ENCODE assay signal across 21 cellular contexts in the genomic region with DNA sequence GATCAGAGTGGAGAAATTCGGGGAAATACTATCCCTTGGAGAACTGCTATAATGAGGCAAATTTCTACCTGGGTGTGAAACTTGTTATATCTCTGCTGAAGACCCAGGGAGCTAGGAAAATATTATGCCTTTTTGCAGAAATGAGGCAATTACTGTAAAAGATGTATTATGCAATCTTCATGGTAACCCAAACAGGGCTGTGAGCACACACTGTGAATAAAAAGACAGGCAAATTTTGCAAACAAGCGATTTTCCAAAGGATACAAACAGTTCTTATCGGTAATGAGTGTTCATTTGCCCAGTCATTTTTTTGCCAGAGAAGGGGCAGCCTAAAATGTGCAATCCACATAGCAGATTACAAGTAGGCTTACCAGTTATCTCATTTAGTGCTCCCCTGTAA.
A peak's percentile ranks its signal among the peaks of the same experiment; 100 is the strongest.
DNase-seq lines count a peak whose midpoint lies in the region; ATAC-seq, FAIRE-seq and TF ChIP-seq lines count a peak whose summit lies in the region.
"Had no signal": no experiment of that assay in that cellular context is flagged by ENCODE, and none has a peak within 500 bp of the region (broad histone marks: within the 10 kb centered on the region; RNA-seq: fewer than 3 reads in every experiment).

No MANE protein-coding gene starts in this region.

- no peak overlapping the region for H3K4me3 ChIP-seq in HepG2 (replicated peaks in 1 of 3; ENCODE audit: insufficient read depth in 1 of 3, low read depth in 2 of 3, low read length in 3 of 3)
- no peak overlapping the region for H3K4me3 ChIP-seq in right lobe of liver
- no peak overlapping the region for H3K4me3 ChIP-seq in fibroblast of villous mesenchyme (ENCODE audit: low read depth, low read length)
- H3K4me3 ChIP-seq: GM12878, GM23338 had no signal

- H3K9me3 ChIP-seq in HepG2 (ENCODE audit: low read length) (no peaks in the 10 kb centered on the region), right lobe of liver (no peaks in the 10 kb centered on the region)

- no peak for TF ChIP-seq RAD21 in HepG2 (CRISPR knock-in tag; IDR thresholded peaks at IDR 0.05)

- CTCF ChIA-PET in HepG2 (lab: Yijun Ruan, JAX; ENCODE audit: low intra/inter-chr PET ratio, low total read pairs) = no interaction called here

- no peak overlapping the region for H3K4me2 ChIP-seq in HepG2 (ENCODE audit: low read depth, low read length)
- H3K4me2 ChIP-seq: GM23338, KMS-11 had no signal

- TF ChIP-seq EP300 in HepG2 (IDR thresholded peaks at IDR 0.05; ENCODE audit: low read depth in 2 of 2, low read length in 2 of 2) = no peak
- no peak for TF ChIP-seq EP300 in HepG2 (CRISPR knock-in tag; IDR thresholded peaks at IDR 0.05; ENCODE audit: borderline replicate concordance)

- no peaks in the 10 kb centered on the region for H3K36me3 ChIP-seq in HepG2 (replicated peaks in 1 of 2; ENCODE audit: control insufficient read depth in 1 of 2, insufficient read depth in 2 of 2, low read length in 2 of 2)
- no peaks in the 10 kb centered on the region for H3K36me3 ChIP-seq in right lobe of liver

- in situ Hi-C loops in HepG2 (cut with HindIII; ENCODE audit: extremely low pct_ligation_motif_present, low pct_unique_long_range_greater_than_20kb) = no loop called here

- no peaks in the 10 kb centered on the region for H4K20me1 ChIP-seq in HepG2 (ENCODE audit: insufficient read depth, low read length)

- H3K27ac ChIP-seq in HepG2 (ENCODE audit: extremely low read length, insufficient read depth, low read length) (no peak overlapping the region), right lobe of liver (no peak overlapping the region)
- H3K27ac ChIP-seq: KMS-11 had no signal

- TF ChIP-seq POLR2A in HepG2 (IDR thresholded peaks at IDR 0.05; ENCODE audit: insufficient read depth in 1 of 2, low read depth in 2 of 2, low read length in 2 of 2) (no peak), right lobe of liver (IDR thresholded peaks at IDR 0.05) (no peak)

- no peaks in the 10 kb centered on the region for H3K27me3 ChIP-seq in HepG2 (ENCODE audit: control insufficient read depth in 1 of 2, insufficient read depth in 2 of 2, low read length in 2 of 2)
- H3K27me3 ChIP-seq in right lobe of liver = no peaks in the 10 kb centered on the region

- no peaks in the 10 kb centered on the region for H3K79me2 ChIP-seq in HepG2 (ENCODE audit: insufficient read depth, low read length)

- intact Hi-C loops in HepG2 (cut with micrococcal nuclease; ENCODE audit: unreplicated experiment) = no loop called here
- intact Hi-C loops in right lobe of liver (cut with DNase I) = no loop called here

- no peak for DNase-seq in HepG2 (ENCODE audit: low spot score)
- DNase-seq in right lobe of liver = no peak
- peak; percentile 77 for DNase-seq in amniotic epithelial cell (ENCODE audit: low read depth)
- peak; percentile 39 for DNase-seq in fibroblast of villous mesenchyme (ENCODE audit: low read depth)
- no peak for DNase-seq in activated CD8-positive, alpha-beta memory T cell treated with anti-CD3 and anti-CD28 coated beads, Interleukin-2, amount 50 U/mL, for 48 hours
- DNase-seq in 8988T = no peak
- no peak for DNase-seq in AG08396 (ENCODE audit: low spot score)
- DNase-seq: AML-193; CD4-positive, CD25-positive, alpha-beta regulatory T cell; DMS79; NCI-H1417; NCI-H1930; NCI-H510A treated with DMSO at 0.1 percent for 48 hours; PC-3 had no signal

- WGBS in HepG2 (ENCODE audit: low lambda C conversion rate) = 14% methylated on average over 3 of the region's 3 CpGs
- WGBS in right lobe of liver (ENCODE audit: insufficient coverage, low coverage, low lambda C conversion rate, missing lambda C conversion rate) = 38% methylated on average over 3 of the region's 3 CpGs

- no peak overlapping the region for H2AFZ ChIP-seq in HepG2 (ENCODE audit: low read length)
- H2AFZ ChIP-seq: GM23338 had no signal

- H3K9ac ChIP-seq in HepG2 (ENCODE audit: insufficient read depth, low read depth, low read length) = no peak overlapping the region
- H3K9ac ChIP-seq: KMS-11 had no signal

- H3K4me1 ChIP-seq in HepG2 (ENCODE audit: insufficient read depth, low read length) = no peaks in the 10 kb centered on the region
- H3K4me1 ChIP-seq in right lobe of liver = no peaks in the 10 kb centered on the region

- TF ChIP-seq CTCF in HepG2 (CRISPR knock-in tag; IDR thresholded peaks at IDR 0.05) = no peak
- no peak for TF ChIP-seq CTCF in right lobe of liver (IDR thresholded peaks at IDR 0.05)
- no peak for TF ChIP-seq CTCF in fibroblast of villous mesenchyme (IDR thresholded peaks at IDR 0.05; ENCODE audit: insufficient read depth, low read depth, low read length)

- no TSS peak for BruUV-seq in HepG2 (replicated peaks; lab: Mats Ljungman, UMichigan)

- no peak for FAIRE-seq in HepG2 (lab: Jason Lieb, UNC)
- FAIRE-seq: A204.1, GM12878, GM19239 had no signal

- POLR2A ChIA-PET in HepG2 (lab: Yijun Ruan, JAX) = no interaction called here

- ATAC-seq in HepG2 = no peak
- ATAC-seq in right lobe of liver = no peak
- no peak for ATAC-seq in GM18517 (IDR thresholded peaks at IDR 0.05; ENCODE audit: unreplicated experiment)
- ATAC-seq: GM12878, GM23338, PC-3, SK-N-SH treated with all-trans-retinoic acid at 6 μM for 48 hours had no signal

TF ChIP-seq in HepG2, 621 proteins besides CTCF, POLR2A, EP300 and RAD21:
- TF ChIP-seq TAF1 (CRISPR knock-in tag; IDR thresholded peaks at IDR 0.05) (no peak), CEBPB (IDR thresholded peaks at IDR 0.05; ENCODE audit: borderline replicate concordance, low read depth, low read length) (peak; percentile 57)

Comparison
In these comparisons a context has a peak if more than half of its experiments do, and no peak if none do; other contexts are left out.
1. DNase-seq: peak in amniotic epithelial cell (single experiment) and fibroblast of villous mesenchyme (single experiment); none in HepG2 (single experiment), right lobe of liver (0 of 3), activated CD8-positive, alpha-beta memory T cell treated with anti-CD3 and anti-CD28 coated beads, Interleukin-2, amount 50 U/mL, for 48 hours (single experiment), 8988T (single experiment) and AG08396 (single experiment).